Comparison of ENCODE assay signal across 25 cellular contexts in genomic region chr7:119438315-119438714, GRCh38.
"Had no signal": no experiment of that assay in that cellular context is flagged by ENCODE, and none has a peak within 500 bp of the region (broad histone marks: within the 10 kb centered on the region; RNA-seq: fewer than 3 reads in every experiment).

No MANE protein-coding gene starts in this region.

- ATAC-seq: foreskin keratinocyte; gastroesophageal sphincter; heart left ventricle; left colon; left lung; left ventricle myocardium superior; lower lobe of right lung; mucosa of descending colon; naive thymus-derived CD8-positive, alpha-beta T cell had no signal

- DNase-seq: dermis blood vessel endothelial cell; dorsolateral prefrontal cortex; effector CD4-positive, alpha-beta T cell; effector memory CD4-positive, alpha-beta T cell; foreskin keratinocyte; heart left ventricle; hypothalamus; immature natural killer cell; islet precursor cell; kidney; left colon; left lung; left ventricle myocardium superior; lower lobe of right lung; mesenchymal stem cell; mucosa of descending colon; naive B cell; naive thymus-derived CD8-positive, alpha-beta T cell had no signal

- H3K4me2 ChIP-seq: hepatocyte had no signal

- H3K79me2 ChIP-seq: hepatocyte had no signal

- H3K27me3 ChIP-seq: dorsolateral prefrontal cortex, esophagus muscularis mucosa, foreskin keratinocyte, gastroesophageal sphincter, heart left ventricle, hepatocyte, left lung had no signal

- H3K36me3 ChIP-seq: esophagus muscularis mucosa, gastroesophageal sphincter, heart left ventricle, left lung, lower lobe of right lung had no signal

- FAIRE-seq: colon, endothelial cell of umbilical vein, frontal cortex had no signal

- H3K27ac ChIP-seq: coronary artery, dorsolateral prefrontal cortex, esophagus muscularis mucosa, foreskin keratinocyte, gastroesophageal sphincter, heart left ventricle, hepatocyte, left lung, lower lobe of right lung had no signal

- H3K4me3 ChIP-seq: coronary artery, dorsolateral prefrontal cortex, esophagus muscularis mucosa, gastroesophageal sphincter, heart left ventricle, hepatocyte, left lung, lower lobe of right lung, mucosa of descending colon had no signal

- H2AFZ ChIP-seq: hepatocyte had no signal

- H3K4me1 ChIP-seq: esophagus muscularis mucosa, foreskin keratinocyte, gastroesophageal sphincter, heart left ventricle, left lung, lower lobe of right lung had no signal

- H3K9me3 ChIP-seq: esophagus muscularis mucosa, gastroesophageal sphincter, left lung, lower lobe of right lung, mucosa of descending colon had no signal
